ENCODE assay signal across 1 cellular context in the genomic region with DNA sequence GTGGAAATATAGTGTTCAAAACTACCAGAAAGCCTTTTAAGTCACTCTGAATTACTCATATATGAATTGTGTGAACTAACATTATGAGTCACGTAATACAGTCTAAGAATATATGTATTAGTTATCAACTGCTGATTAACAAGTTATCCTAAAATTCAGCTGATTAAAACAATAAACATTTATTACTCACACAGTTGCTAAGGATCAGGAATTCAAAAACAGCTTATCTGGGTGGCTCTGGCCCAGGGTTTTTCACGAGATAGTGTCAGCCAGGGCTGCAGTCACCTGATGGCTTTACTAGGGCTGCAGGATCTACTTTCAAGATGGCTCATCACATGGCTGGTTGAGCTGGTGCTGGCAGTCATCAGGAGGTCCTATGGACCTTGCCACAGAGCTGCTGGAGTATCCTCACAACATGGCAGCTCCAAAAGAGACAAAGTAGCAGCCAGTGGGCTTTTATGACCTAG.
TF ChIP-seq lines count a peak whose summit lies in the region.

No MANE protein-coding gene starts in this region.

TF ChIP-seq in GM12878, 131 proteins besides CTCF, POLR2A, EP300 and RAD21 (continued from another document and continues in another):
- TF ChIP-seq CBX3 (IDR thresholded peaks at IDR 0.05; ENCODE audit: borderline replicate concordance, low read depth) (no peak), LARP7 (IDR thresholded peaks at IDR 0.05) (no peak), POU2F2 (IDR thresholded peaks at IDR 0.05; ENCODE audit: borderline replicate concordance, low read depth, low read length) (no peak), SIX5 (IDR thresholded peaks at IDR 0.05; ENCODE audit: low read depth, low read length, severe bottlenecking) (no peak), RB1 (IDR thresholded peaks at IDR 0.05; ENCODE audit: borderline replicate concordance) (no peak), BCLAF1 (IDR thresholded peaks at IDR 0.05) (no peak), TCF7 (IDR thresholded peaks at IDR 0.05; ENCODE audit: borderline replicate concordance) (peak; percentile 76; the same call in 1 of the 2 replicates), TARDBP (IDR thresholded peaks at IDR 0.05; ENCODE audit: borderline replicate concordance) (no peak), MYB (IDR thresholded peaks at IDR 0.05; ENCODE audit: borderline replicate concordance, low read depth, low read length) (no peak), EED (IDR thresholded peaks at IDR 0.05; ENCODE audit: low read depth) (peak; percentile 58), RFX5 (IDR thresholded peaks at IDR 0.05; ENCODE audit: low read depth, low read length) (no peak), CUX1 (IDR thresholded peaks at IDR 0.05; ENCODE audit: insufficient replicate concordance, low read depth, low read length) (no peak), BHLHE40 (IDR thresholded peaks at IDR 0.05; ENCODE audit: borderline replicate concordance in 1 of 2, low read depth in 2 of 2, low read length in 1 of 2) (no peak; a peak in 1 of 4 replicates), TAF1 (IDR thresholded peaks at IDR 0.05; ENCODE audit: borderline replicate concordance, low read depth, low read length) (no peak), ETV6 (conservative IDR thresholded peaks at IDR 0.05 in 1 of 2, IDR thresholded peaks at IDR 0.05 in 1 of 2; ENCODE audit: borderline replicate concordance in 1 of 2, low read depth in 1 of 2) (no peak), PAX5 (IDR thresholded peaks at IDR 0.05; ENCODE audit: borderline replicate concordance, low read depth, low read length) (no peak), NR2C2 (IDR thresholded peaks at IDR 0.05; ENCODE audit: borderline replicate concordance, control insufficient read depth, insufficient read length, low read depth) (no peak), CREB1 (IDR thresholded peaks at IDR 0.05; ENCODE audit: low read depth) (no peak), ATF3 (IDR thresholded peaks at IDR 0.05; ENCODE audit: borderline replicate concordance, extremely low read depth, low read depth, low read length) (no peak), SPI1 (IDR thresholded peaks at IDR 0.05; ENCODE audit: borderline replicate concordance, insufficient read depth, low read depth, low read length) (no peak), ZNF217 (IDR thresholded peaks at IDR 0.05) (no peak), EZH2 (IDR thresholded peaks at IDR 0.05; ENCODE audit: borderline replicate concordance, control insufficient read depth, low read depth, low read length) (no peak), NR2C1 (IDR thresholded peaks at IDR 0.05) (no peak), SMARCA5 (IDR thresholded peaks at IDR 0.05) (no peak), JUNB (IDR thresholded peaks at IDR 0.05) (peak; percentile 99), YY1 (IDR thresholded peaks at IDR 0.05; ENCODE audit: low read depth, low read length) (peak; percentile 62; the same call in 1 of the 2 replicates), ZSCAN29 (IDR thresholded peaks at IDR 0.05) (no peak), ZNF687 (IDR thresholded peaks at IDR 0.05) (no peak), HDGF (IDR thresholded peaks at IDR 0.05) (no peak), STAT1 (conservative IDR thresholded peaks at IDR 0.05) (no peak), USF2 (IDR thresholded peaks at IDR 0.05; ENCODE audit: borderline replicate concordance, low read depth, low read length) (no peak; the same call in 1 of the 2 replicates), SMC3 (IDR thresholded peaks at IDR 0.05; ENCODE audit: borderline replicate concordance, low read length) (no peak), KDM1A (IDR thresholded peaks at IDR 0.05; ENCODE audit: borderline replicate concordance) (no peak), CREM (IDR thresholded peaks at IDR 0.05; ENCODE audit: low read depth) (peak; percentile 44; the same call in 1 of the 2 replicates), CBX5 (IDR thresholded peaks at IDR 0.05; ENCODE audit: low read depth) (no peak), ZNF622 (IDR thresholded peaks at IDR 0.05) (no peak), SMAD5 (IDR thresholded peaks at IDR 0.05; ENCODE audit: low read depth) (no peak), SREBF1 (IDR thresholded peaks at IDR 0.05; ENCODE audit: low read length) (no peak)
- TF ChIP-seq, protein P1, sequence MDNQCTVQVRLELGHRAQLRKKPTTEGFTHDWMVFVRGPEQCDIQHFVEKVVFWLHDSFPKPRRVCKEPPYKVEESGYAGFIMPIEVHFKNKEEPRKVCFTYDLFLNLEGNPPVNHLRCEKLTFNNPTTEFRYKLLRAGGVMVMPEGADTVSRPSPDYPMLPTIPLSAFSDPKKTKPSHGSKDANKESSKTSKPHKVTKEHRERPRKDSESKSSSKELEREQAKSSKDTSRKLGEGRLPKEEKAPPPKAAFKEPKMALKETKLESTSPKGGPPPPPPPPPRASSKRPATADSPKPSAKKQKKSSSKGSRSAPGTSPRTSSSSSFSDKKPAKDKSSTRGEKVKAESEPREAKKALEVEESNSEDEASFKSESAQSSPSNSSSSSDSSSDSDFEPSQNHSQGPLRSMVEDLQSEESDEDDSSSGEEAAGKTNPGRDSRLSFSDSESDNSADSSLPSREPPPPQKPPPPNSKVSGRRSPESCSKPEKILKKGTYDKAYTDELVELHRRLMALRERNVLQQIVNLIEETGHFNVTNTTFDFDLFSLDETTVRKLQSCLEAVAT (IDR thresholded peaks at IDR 0.05), result no peak
- TF ChIP-seq, protein P2, sequence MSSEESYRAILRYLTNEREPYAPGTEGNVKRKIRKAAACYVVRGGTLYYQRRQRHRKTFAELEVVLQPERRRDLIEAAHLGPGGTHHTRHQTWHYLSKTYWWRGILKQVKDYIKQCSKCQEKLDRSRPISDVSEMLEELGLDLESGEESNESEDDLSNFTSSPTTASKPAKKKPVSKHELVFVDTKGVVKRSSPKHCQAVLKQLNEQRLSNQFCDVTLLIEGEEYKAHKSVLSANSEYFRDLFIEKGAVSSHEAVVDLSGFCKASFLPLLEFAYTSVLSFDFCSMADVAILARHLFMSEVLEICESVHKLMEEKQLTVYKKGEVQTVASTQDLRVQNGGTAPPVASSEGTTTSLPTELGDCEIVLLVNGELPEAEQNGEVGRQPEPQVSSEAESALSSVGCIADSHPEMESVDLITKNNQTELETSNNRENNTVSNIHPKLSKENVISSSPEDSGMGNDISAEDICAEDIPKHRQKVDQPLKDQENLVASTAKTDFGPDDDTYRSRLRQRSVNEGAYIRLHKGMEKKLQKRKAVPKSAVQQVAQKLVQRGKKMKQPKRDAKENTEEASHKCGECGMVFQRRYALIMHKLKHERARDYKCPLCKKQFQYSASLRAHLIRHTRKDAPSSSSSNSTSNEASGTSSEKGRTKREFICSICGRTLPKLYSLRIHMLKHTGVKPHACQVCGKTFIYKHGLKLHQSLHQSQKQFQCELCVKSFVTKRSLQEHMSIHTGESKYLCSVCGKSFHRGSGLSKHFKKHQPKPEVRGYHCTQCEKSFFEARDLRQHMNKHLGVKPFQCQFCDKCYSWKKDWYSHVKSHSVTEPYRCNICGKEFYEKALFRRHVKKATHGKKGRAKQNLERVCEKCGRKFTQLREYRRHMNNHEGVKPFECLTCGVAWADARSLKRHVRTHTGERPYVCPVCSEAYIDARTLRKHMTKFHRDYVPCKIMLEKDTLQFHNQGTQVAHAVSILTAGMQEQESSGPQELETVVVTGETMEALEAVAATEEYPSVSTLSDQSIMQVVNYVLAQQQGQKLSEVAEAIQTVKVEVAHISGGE (CRISPR knock-in tag; IDR thresholded peaks at IDR 0.05), result no peak
- TF ChIP-seq, protein P3, sequence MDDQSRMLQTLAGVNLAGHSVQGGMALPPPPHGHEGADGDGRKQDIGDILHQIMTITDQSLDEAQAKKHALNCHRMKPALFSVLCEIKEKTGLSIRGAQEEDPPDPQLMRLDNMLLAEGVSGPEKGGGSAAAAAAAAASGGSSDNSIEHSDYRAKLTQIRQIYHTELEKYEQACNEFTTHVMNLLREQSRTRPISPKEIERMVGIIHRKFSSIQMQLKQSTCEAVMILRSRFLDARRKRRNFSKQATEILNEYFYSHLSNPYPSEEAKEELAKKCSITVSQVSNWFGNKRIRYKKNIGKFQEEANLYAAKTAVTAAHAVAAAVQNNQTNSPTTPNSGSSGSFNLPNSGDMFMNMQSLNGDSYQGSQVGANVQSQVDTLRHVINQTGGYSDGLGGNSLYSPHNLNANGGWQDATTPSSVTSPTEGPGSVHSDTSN (IDR thresholded peaks at IDR 0.05; ENCODE audit: insufficient replicate concordance, low read depth, low read length), result no peak
